3 cellular contexts compared by ENCODE assay signal in the genomic region with DNA sequence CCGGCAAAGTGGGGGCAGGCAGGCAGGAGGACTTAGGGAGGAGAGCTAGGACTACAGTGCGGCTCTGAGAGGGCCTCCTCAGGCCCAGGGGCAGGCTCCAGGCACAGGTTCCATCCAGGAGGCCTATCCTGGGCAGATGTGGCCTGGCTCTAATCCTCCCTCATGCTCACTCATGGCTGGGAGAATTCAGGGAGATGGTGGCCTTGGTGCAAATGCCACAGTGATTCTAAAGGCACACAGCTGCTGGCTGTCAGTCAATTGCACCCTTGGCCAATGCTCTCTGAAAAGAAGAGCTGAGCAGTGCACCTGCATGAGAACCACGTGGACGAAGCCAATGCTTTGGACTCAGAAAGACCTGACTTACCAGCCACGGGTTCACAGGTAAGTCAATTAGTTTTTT.
"Had no signal": no experiment of that assay in that cellular context is flagged by ENCODE, and none has a peak within 500 bp of the region (broad histone marks: within the 10 kb centered on the region; RNA-seq: fewer than 3 reads in every experiment).

No MANE protein-coding gene starts in this region.

- H3K4me3 ChIP-seq: body of pancreas had no signal

- ATAC-seq: activated CD4-positive, CD25-positive, alpha-beta regulatory T cell treated with anti-CD3 and anti-CD28 coated beads, Interleukin-2, amount 50 U/mL, for 24 hours had no signal

- H3K27me3 ChIP-seq: body of pancreas had no signal

- H3K27ac ChIP-seq: body of pancreas had no signal

- H3K4me2 ChIP-seq: SK-N-SH had no signal

- H3K9me3 ChIP-seq: body of pancreas, SK-N-SH had no signal

- H3K9ac ChIP-seq: SK-N-SH had no signal

- H3K4me1 ChIP-seq: body of pancreas had no signal
